ENCODE assay signal across 25 cellular contexts in the genomic region with DNA sequence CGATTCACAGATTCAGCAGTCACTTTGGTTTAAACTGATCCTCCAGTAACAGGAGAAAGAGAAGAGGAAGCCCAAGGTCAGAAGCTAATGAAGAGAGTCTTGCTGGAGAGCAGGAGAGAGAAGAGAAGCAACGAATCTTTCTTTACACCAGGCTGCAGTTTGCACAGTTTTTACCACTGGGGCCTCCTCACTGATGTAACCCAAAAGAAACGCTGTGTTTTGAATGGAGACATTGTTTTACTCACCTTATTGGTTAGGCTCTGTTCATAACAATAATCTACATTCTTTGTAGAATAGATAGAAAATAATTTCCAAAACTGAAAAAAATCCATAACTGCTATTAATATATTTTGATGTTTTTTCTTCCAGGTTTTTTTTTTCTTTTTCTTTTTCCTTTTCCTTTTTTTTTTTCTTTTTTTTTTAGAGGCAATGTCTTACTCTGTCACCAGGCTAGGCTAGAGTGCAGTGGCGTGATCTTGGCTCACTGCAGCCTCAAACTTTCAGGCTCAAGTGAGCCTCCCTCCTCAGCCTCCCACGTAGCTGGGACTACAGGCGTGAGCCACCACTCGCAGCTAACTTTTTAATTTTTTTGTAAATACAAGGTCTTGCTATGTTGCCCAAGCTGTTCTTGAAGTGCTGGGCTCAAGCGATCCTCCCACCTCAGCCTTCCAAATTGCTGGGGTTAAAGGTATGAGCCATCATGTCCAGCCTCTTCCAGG. TPM values are rescaled to one million over a fixed set of nuclear protein-coding genes. Genes with fewer than 3 reads are reported as not detected.
"Had no signal": no experiment of that assay in that cellular context is flagged by ENCODE, and none has a peak within 500 bp of the region (broad histone marks: within the 10 kb centered on the region; RNA-seq: fewer than 3 reads in every experiment).

No MANE protein-coding gene starts in this region.

- H3K4me1 ChIP-seq: adrenal gland, colonic mucosa had no signal

- H3K27me3 ChIP-seq: adrenal gland, colonic mucosa, hepatocyte had no signal

- FAIRE-seq: endometrium had no signal

- H3K36me3 ChIP-seq: adrenal gland, colonic mucosa, neutrophil, WERI-Rb-1 had no signal

- H3K4me3 ChIP-seq: adrenal gland, colonic mucosa, hepatocyte had no signal

- H3K36me3 Mint-ChIP-seq: activated naive CD4-positive, alpha-beta T cell treated with anti-CD3 and anti-CD28 coated beads, Interleukin-2, amount 50 U/mL, for 24 hours; naive B cell had no signal

- H3K9me3 Mint-ChIP-seq: activated CD4-positive, alpha-beta memory T cell treated with anti-CD3 and anti-CD28 coated beads, Interleukin-2, amount 10 ng/mL, durations not matched to agents 7 days and 5 days; activated naive CD4-positive, alpha-beta T cell treated with anti-CD3 and anti-CD28 coated beads, Interleukin-2, amount 50 U/mL, for 24 hours; activated T-cell treated with anti-CD3 and anti-CD28 coated beads, Interleukin-2, amount 50 U/mL, for 24 hours; stimulated activated naive CD8-positive, alpha-beta T cell treated with anti-CD3 and anti-CD28 coated beads, Interleukin-15, Interleukin-2, amounts not matched to agents 100 ng/mL and 50 ng/mL, for 24 hours; T-helper 2 cell treated with Interferon-gamma antibody and Interleukin-4, amounts not matched to agents 5 μg/mL and 100 μg/mL, for 36 hours had no signal

- H3K4me3 Mint-ChIP-seq: activated CD4-positive, alpha-beta memory T cell treated with anti-CD3 and anti-CD28 coated beads, Interleukin-2, amount 10 ng/mL, durations not matched to agents 7 days and 5 days; activated naive CD4-positive, alpha-beta T cell treated with anti-CD3 and anti-CD28 coated beads, Interleukin-2, amount 50 U/mL, for 24 hours; activated T-cell treated with anti-CD3 and anti-CD28 coated beads, Interleukin-2, amount 50 U/mL, for 24 hours; naive B cell; stimulated activated naive CD8-positive, alpha-beta T cell treated with anti-CD3 and anti-CD28 coated beads, Interleukin-15, Interleukin-2, amounts not matched to agents 100 ng/mL and 50 ng/mL, for 24 hours; T-helper 2 cell treated with Interferon-gamma antibody and Interleukin-4, amounts not matched to agents 5 μg/mL and 100 μg/mL, for 36 hours had no signal

- H3K27ac ChIP-seq: adrenal gland, colonic mucosa, hepatocyte, neutrophil, WERI-Rb-1 had no signal

- H3K9me3 ChIP-seq: adrenal gland, colonic mucosa, neutrophil had no signal

- H3K4me2 ChIP-seq: hepatocyte had no signal

- H3K27ac Mint-ChIP-seq: activated CD4-positive, alpha-beta memory T cell treated with anti-CD3 and anti-CD28 coated beads, Interleukin-2, amount 10 ng/mL, durations not matched to agents 7 days and 5 days; activated naive CD4-positive, alpha-beta T cell treated with anti-CD3 and anti-CD28 coated beads, Interleukin-2, amount 50 U/mL, for 24 hours; activated T-cell treated with anti-CD3 and anti-CD28 coated beads, Interleukin-2, amount 50 U/mL, for 24 hours; stimulated activated naive CD8-positive, alpha-beta T cell treated with anti-CD3 and anti-CD28 coated beads, Interleukin-15, Interleukin-2, amounts not matched to agents 100 ng/mL and 50 ng/mL, for 24 hours; T-helper 2 cell treated with Interferon-gamma antibody and Interleukin-4, amounts not matched to agents 5 μg/mL and 100 μg/mL, for 36 hours had no signal

- H2AFZ ChIP-seq: hepatocyte had no signal

- H3K79me2 ChIP-seq: hepatocyte had no signal

- DNase-seq: activated CD4-positive, alpha-beta memory T cell treated with anti-CD3 and anti-CD28 coated beads, Interleukin-2, amount 10 ng/mL, durations not matched to agents 7 days and 5 days; activated CD4-positive, alpha-beta T cell treated with anti-CD3 and anti-CD28 coated beads for 4 hours; activated effector memory CD4-positive, alpha-beta T cell treated with Interleukin-2 at 50 U/mL for 16 hours; activated T-cell treated with anti-CD3 and anti-CD28 coated beads, Interleukin-2, amount 50 U/mL, for 24 hours; adrenal gland; colonic mucosa; islet precursor cell; naive B cell; SW 1271; WERI-Rb-1 had no signal

- ATAC-seq: esophagus mucosa had no signal

RNA-seq across cellular contexts. Expression of a gene that starts 27.6 kb away (rescaled TPM):
- total RNA-seq: activated CD4-positive, alpha-beta memory T cell treated with anti-CD3 and anti-CD28 coated beads, Interleukin-2, amount 10 ng/mL, durations not matched to agents 7 days and 5 days; adrenal gland; cardiac septum; colonic mucosa; esophagus mucosa; hepatocyte; left lobe of liver; lung microvascular endothelial cell; mononuclear cell; posterior vena cava; skeletal muscle tissue; temporal lobe; urinary bladder had no signal
- polyA plus RNA-seq: adrenal gland, hepatocyte, urinary bladder had no signal
